1 cellular context compared by ENCODE assay signal in the genomic region with DNA sequence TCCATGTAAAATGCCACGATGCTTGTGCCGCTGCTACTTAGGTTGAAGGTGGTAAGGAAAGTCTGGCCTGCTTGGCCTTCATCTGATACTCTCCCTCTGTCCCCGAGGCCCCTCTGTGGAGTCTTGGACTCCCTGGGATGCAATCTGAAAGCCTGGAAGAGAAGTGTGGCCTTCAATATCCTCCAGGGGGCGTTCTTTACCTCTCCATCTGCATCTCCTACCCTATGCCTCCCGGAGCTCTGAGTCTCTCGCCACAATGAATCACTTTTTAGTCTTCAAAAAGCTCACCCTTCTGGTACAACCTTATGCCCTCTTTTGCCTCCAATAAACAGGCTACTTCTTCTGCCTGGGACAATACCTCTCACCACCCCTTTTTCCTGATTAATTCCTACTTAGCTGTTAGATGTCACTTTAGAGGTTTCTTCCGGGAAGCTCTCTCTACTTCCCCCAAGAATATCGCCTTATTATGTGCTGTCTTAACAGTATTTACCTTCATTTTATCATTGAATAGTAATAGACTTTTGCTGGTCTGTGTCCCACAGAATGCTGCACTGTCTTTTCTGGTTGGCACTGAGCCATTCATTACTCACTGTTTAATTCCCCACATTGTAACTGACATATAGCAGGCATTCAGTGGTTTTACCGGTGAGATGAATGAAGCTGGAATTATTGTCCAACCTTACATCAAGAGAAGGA.
TF ChIP-seq lines count a peak whose summit lies in the region.

No MANE protein-coding gene starts in this region.

TF ChIP-seq in GM23338, 12 proteins besides CTCF, POLR2A, EP300 and RAD21:
- no peak for TF ChIP-seq ZNF462 (CRISPR knock-in tag; IDR thresholded peaks at IDR 0.05)
- no peak for TF ChIP-seq POLR2AphosphoS5 (IDR thresholded peaks at IDR 0.05; ENCODE audit: low read depth)
- TF ChIP-seq, protein P1, sequence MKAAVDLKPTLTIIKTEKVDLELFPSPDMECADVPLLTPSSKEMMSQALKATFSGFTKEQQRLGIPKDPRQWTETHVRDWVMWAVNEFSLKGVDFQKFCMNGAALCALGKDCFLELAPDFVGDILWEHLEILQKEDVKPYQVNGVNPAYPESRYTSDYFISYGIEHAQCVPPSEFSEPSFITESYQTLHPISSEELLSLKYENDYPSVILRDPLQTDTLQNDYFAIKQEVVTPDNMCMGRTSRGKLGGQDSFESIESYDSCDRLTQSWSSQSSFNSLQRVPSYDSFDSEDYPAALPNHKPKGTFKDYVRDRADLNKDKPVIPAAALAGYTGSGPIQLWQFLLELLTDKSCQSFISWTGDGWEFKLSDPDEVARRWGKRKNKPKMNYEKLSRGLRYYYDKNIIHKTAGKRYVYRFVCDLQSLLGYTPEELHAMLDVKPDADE (IDR thresholded peaks at IDR 0.05): no peak
- no peak for TF ChIP-seq CREB1 (CRISPR knock-in tag; IDR thresholded peaks at IDR 0.05; ENCODE audit: low read depth)
- TF ChIP-seq EZH2 (IDR thresholded peaks at IDR 0.05; ENCODE audit: low read depth, unreplicated experiment): no peak
- TF ChIP-seq EZH2phosphoT487 (IDR thresholded peaks at IDR 0.05; ENCODE audit: unreplicated experiment): no peak
- no peak for TF ChIP-seq STAT1 (IDR thresholded peaks at IDR 0.05; ENCODE audit: unreplicated experiment)
- TF ChIP-seq ZNF331 (CRISPR knock-in tag; IDR thresholded peaks at IDR 0.05; ENCODE audit: low read depth): no peak
- TF ChIP-seq JUNB (IDR thresholded peaks at IDR 0.05; ENCODE audit: unreplicated experiment): no peak
- no peak for TF ChIP-seq ZNF114 (CRISPR knock-in tag; IDR thresholded peaks at IDR 0.05)
- TF ChIP-seq NANOG (IDR thresholded peaks at IDR 0.05; ENCODE audit: borderline replicate concordance): no peak
- TF ChIP-seq, protein P2, sequence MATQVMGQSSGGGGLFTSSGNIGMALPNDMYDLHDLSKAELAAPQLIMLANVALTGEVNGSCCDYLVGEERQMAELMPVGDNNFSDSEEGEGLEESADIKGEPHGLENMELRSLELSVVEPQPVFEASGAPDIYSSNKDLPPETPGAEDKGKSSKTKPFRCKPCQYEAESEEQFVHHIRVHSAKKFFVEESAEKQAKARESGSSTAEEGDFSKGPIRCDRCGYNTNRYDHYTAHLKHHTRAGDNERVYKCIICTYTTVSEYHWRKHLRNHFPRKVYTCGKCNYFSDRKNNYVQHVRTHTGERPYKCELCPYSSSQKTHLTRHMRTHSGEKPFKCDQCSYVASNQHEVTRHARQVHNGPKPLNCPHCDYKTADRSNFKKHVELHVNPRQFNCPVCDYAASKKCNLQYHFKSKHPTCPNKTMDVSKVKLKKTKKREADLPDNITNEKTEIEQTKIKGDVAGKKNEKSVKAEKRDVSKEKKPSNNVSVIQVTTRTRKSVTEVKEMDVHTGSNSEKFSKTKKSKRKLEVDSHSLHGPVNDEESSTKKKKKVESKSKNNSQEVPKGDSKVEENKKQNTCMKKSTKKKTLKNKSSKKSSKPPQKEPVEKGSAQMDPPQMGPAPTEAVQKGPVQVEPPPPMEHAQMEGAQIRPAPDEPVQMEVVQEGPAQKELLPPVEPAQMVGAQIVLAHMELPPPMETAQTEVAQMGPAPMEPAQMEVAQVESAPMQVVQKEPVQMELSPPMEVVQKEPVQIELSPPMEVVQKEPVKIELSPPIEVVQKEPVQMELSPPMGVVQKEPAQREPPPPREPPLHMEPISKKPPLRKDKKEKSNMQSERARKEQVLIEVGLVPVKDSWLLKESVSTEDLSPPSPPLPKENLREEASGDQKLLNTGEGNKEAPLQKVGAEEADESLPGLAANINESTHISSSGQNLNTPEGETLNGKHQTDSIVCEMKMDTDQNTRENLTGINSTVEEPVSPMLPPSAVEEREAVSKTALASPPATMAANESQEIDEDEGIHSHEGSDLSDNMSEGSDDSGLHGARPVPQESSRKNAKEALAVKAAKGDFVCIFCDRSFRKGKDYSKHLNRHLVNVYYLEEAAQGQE (IDR thresholded peaks at IDR 0.05; ENCODE audit: unreplicated experiment): no peak
